Comparison of ENCODE assay signal across 9 cellular contexts in genomic region chr3:130480736-130481135, GRCh38. TPM values are rescaled to one million over a fixed set of nuclear protein-coding genes. Genes with fewer than 3 reads are reported as not detected.
DNase-seq lines count a peak whose midpoint lies in the region; ATAC-seq and TF ChIP-seq lines count a peak whose summit lies in the region.
"Had no signal": no experiment of that assay in that cellular context is flagged by ENCODE, and none has a peak within 500 bp of the region (broad histone marks: within the 10 kb centered on the region; RNA-seq: fewer than 3 reads in every experiment).

No MANE protein-coding gene starts in this region.

- H3K27me3 Mint-ChIP-seq in endothelial cell (ENCODE audit: unreplicated experiment) (no peaks in the 10 kb centered on the region), nephron progenitor cell (ENCODE audit: low read depth, poor library complexity) (peaks cover 4% of the 10 kb centered on the region)

- no peak overlapping the region for H3K4me3 Mint-ChIP-seq in endothelial cell (ENCODE audit: unreplicated experiment)
- no peak overlapping the region for H3K4me3 Mint-ChIP-seq in nephron progenitor cell

- H3K36me3 Mint-ChIP-seq in endothelial cell (ENCODE audit: low read depth, unreplicated experiment) (no peaks in the 10 kb centered on the region), nephron progenitor cell (ENCODE audit: low read depth) (no peaks in the 10 kb centered on the region)

- TF ChIP-seq CTCF in endothelial cell (IDR thresholded peaks at IDR 0.05; ENCODE audit: unreplicated experiment) (peak; percentile 34), nephron progenitor cell (IDR thresholded peaks at IDR 0.05) (peak; percentile 46)

- H3K4me1 Mint-ChIP-seq in endothelial cell (ENCODE audit: unreplicated experiment) (no peaks in the 10 kb centered on the region), nephron progenitor cell (no peaks in the 10 kb centered on the region)

- ATAC-seq in GM18861 (IDR thresholded peaks at IDR 0.05; ENCODE audit: unreplicated experiment): no peak

- DNase-seq in ELR (ENCODE audit: low read depth) (peak; percentile 41), NAMALWA (ENCODE audit: low spot score) (peak; percentile 35), endothelial cell (ENCODE audit: low spot score) (peak; percentile 28), nephron progenitor cell (peak; percentile 15), HCEC 1CT (no peak), CD1c-positive myeloid dendritic cell (ENCODE audit: extremely low spot score) (no peak)
- DNase-seq in activated CD8-positive, alpha-beta memory T cell treated with anti-CD3 and anti-CD28 coated beads, Interleukin-2, amount 50 U/mL, for 48 hours: no peak
- DNase-seq: activated CD8-positive, alpha-beta memory T cell treated with anti-CD3 and anti-CD28 coated beads, Interleukin-2, amount 50 U/mL, for 4 hours had no signal

- H3K9me3 Mint-ChIP-seq in endothelial cell (ENCODE audit: unreplicated experiment) (no peaks in the 10 kb centered on the region), nephron progenitor cell (peaks cover 11% of the 10 kb centered on the region)

- H3K27ac Mint-ChIP-seq in endothelial cell (ENCODE audit: unreplicated experiment) (no peak overlapping the region), nephron progenitor cell (no peak overlapping the region)

RNA-seq across cellular contexts. Expression of gene COL6A6, which starts 36.2 kb away (rescaled TPM):
- 0.49 TPM for total RNA-seq in endothelial cell (ENCODE audit: unreplicated experiment)

Comparison
In these comparisons a context has a peak if more than half of its experiments do, and no peak if none do; other contexts are left out.
1. DNase-seq: peak in ELR (single experiment), NAMALWA (single experiment), endothelial cell (single experiment) and nephron progenitor cell (single experiment); none in HCEC 1CT (single experiment), activated CD8-positive, alpha-beta memory T cell treated with anti-CD3 and anti-CD28 coated beads, Interleukin-2, amount 50 U/mL, for 48 hours (single experiment) and CD1c-positive myeloid dendritic cell (single experiment).